In the genomic region with DNA sequence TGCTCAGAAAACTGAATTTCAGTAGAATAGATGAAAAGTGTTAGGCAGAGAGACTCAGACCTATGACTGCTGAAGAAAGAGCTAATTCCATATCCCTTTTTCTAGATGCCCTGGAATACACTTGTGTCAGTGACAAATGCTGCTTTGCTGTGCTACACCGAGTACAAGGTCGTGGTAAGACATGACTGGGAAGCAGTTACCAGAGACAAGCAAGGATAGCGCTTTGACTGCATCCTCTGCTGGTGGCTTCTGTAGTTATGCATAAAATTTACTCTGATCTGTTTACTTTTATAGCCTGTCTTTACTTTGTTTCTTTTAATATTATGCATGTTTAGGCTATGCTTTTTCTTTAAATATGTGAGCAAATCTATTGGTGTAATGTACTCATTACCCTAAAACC, we compare ENCODE assay signal across 18 cellular contexts. TPM values are rescaled to one million over a fixed set of nuclear protein-coding genes. Genes with fewer than 3 reads are reported as not detected.
"Had no signal": no experiment of that assay in that cellular context is flagged by ENCODE, and none has a peak within 500 bp of the region (broad histone marks: within the 10 kb centered on the region; RNA-seq: fewer than 3 reads in every experiment).

No MANE protein-coding gene starts in this region.

RNA-seq across cellular contexts. Expression of a gene that starts 58.5 kb away (rescaled TPM):
- total RNA-seq: activated naive CD4-positive, alpha-beta T cell treated with anti-CD3 and anti-CD28 coated beads for 36 hours; activated naive CD4-positive, alpha-beta T cell treated with anti-CD3 and anti-CD28 coated beads, Interleukin-2, amount 50 U/mL, for 72 hours; activated naive CD8-positive, alpha-beta T cell treated with anti-CD3 and anti-CD28 coated beads for 36 hours; activated naive CD8-positive, alpha-beta T cell treated with anti-CD3 and anti-CD28 coated beads, Interleukin-2, amount 10 ng/mL, durations not matched to agents 7 days and 5 days; activated T-cell treated with anti-CD3 and anti-CD28 coated beads, Interleukin-2, amount 50 U/mL, for 4 hours; activated T-cell treated with anti-CD3 and anti-CD28 coated beads, Interleukin-2, amount 50 U/mL, for 72 hours; activated T-helper 1 cell treated with anti-CD3 and anti-CD28 coated beads, Interleukin-12 subunit alpha, Interleukin-12 subunit beta, Interleukin-2, Interleukin-4 antibody, amounts not matched to agents 30 ng/mL and 10 ng/mL and 1 ng/mL, durations not matched to agents 14 hours and 24 hours and 36 hours; activated T-helper 17 cell treated with anti-CD3 and anti-CD28 coated beads, Interleukin-2, amount 50 U/mL, for 72 hours; activated T-helper 2 cell treated with anti-CD3 and anti-CD28 coated beads, Interferon-gamma antibody, Interleukin-2, Interleukin-4, amounts not matched to agents 10 μg/mL and 5 μg/mL and 100 μg/mL, durations not matched to agents 14 hours and 24 hours and 36 hours; ascending aorta; astrocyte; body of pancreas; breast epithelium; cardiac muscle cell; chondrocyte had no signal
- polyA plus RNA-seq: adipose tissue, adrenal gland, aorta, cardiac muscle cell had no signal
